In the genomic region with DNA sequence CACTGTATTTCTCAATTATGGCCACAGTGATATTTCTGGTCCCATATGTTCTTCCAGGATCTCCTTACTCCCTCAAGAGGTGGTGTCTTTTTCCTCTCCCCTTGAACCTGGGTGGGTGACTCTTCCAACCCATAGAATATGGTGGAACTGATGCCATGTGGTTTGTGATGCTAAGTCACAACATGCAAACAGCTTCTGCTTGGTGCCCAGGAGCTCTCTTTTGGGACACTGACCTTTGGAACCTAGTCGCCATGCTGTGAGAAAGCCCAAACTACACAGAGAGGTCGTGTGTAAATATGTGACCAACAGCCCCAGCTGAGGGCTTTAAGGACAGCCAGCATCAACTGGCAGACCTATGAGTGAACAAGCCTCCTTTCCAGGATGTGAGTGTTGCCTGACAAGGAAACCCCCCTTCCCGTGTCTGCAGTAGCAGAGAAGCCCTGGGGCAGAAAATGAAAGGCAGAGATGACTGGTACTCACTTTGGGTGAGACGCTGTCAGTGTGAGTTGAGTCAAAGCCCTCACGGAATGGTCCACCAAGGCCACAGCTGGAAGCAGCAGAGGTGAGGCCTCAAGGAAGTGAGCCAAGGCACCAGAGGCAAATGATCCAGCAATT, we compare ENCODE assay signal across 8 cellular contexts.
A peak's percentile ranks its signal among the peaks of the same experiment; 100 is the strongest.
DNase-seq lines count a peak whose midpoint lies in the region; ATAC-seq and TF ChIP-seq lines count a peak whose summit lies in the region.

No MANE protein-coding gene starts in this region.

- ATAC-seq in GM18873 (IDR thresholded peaks at IDR 0.05; ENCODE audit: low FRiP score, unreplicated experiment) = peak; percentile 93
- peak; percentile 95 for ATAC-seq in HG02678 (IDR thresholded peaks at IDR 0.05; ENCODE audit: unreplicated experiment)
- no peak for ATAC-seq in sciatic nerve

- DNase-seq in T-helper 2 cell (peak in 3 of 5 experiments; percentile 8 to 95 (median 40)), NCI-H446 treated with DMSO at 0.1 percent for 48 hours (lab: John Stamatoyannopoulos, UW) (no peak), spleen (no peak), sciatic nerve (ENCODE audit: low spot score) (no peak), dorsolateral prefrontal cortex (no peak)
- DNase-seq in stimulated activated CD4-positive, alpha-beta T cell treated with anti-CD3 and anti-CD28 coated beads, Interleukin-15, amount 100 ng/mL, for 24 hours = peak; percentile 78

- TF ChIP-seq POLR2A in spleen (IDR thresholded peaks at IDR 0.05) = no peak

- H3K4me3 ChIP-seq in spleen (no peak overlapping the region), dorsolateral prefrontal cortex (no peak overlapping the region)

- no peak overlapping the region for H3K27ac ChIP-seq in spleen
- H3K27ac ChIP-seq in dorsolateral prefrontal cortex = no peak overlapping the region

- no peaks in the 10 kb centered on the region for H3K9me3 ChIP-seq in spleen

- WGBS in spleen, 5 donors = 46 to 61% (median 55%) methylated on average over 5 of the region's 5 CpGs

- TF ChIP-seq CTCF in spleen (IDR thresholded peaks at IDR 0.05 in 8 of 11, conservative IDR thresholded peaks at IDR 0.05 in 3 of 11) (no peak), dorsolateral prefrontal cortex (IDR thresholded peaks at IDR 0.05 in 54 of 56, conservative IDR thresholded peaks at IDR 0.05 in 2 of 56; ENCODE audit: low read depth in 1 of 56, partially characterized antibody in 56 of 56) (no peak)

- no peaks in the 10 kb centered on the region for H3K4me1 ChIP-seq in spleen

- no peaks in the 10 kb centered on the region for H3K36me3 ChIP-seq in spleen

- H3K27me3 ChIP-seq in spleen (replicated peaks in 1 of 7) (peaks cover 0 to 4% (median 0%) of the 10 kb centered on the region in 7 donors), dorsolateral prefrontal cortex (peaks cover 0 to 79% (median 14%) of the 10 kb centered on the region in 45 donors)

- intact Hi-C loops in spleen (cut with DNase I; ENCODE audit: low total_unique reads) (no loop called here), sciatic nerve (cut with DNase I) (no loop called here), dorsolateral prefrontal cortex (cut with DNase I) (no loop called here)

Comparison
In these comparisons a context has a peak if more than half of its experiments do, and no peak if none do; other contexts are left out.
1. DNase-seq: peak in T-helper 2 cell (3 of 5) and stimulated activated CD4-positive, alpha-beta T cell treated with anti-CD3 and anti-CD28 coated beads, Interleukin-15, amount 100 ng/mL, for 24 hours (single experiment); none in NCI-H446 treated with DMSO at 0.1 percent for 48 hours (single experiment), spleen (single experiment), sciatic nerve (single experiment) and dorsolateral prefrontal cortex (0 of 10).